In genomic region chr1:20349561-20349960, GRCh38 we compare ENCODE assay signal across 29 cellular contexts. TPM values are rescaled to one million over a fixed set of nuclear protein-coding genes. Genes with fewer than 3 reads are reported as not detected.
"Had no signal": no experiment of that assay in that cellular context is flagged by ENCODE, and none has a peak within 500 bp of the region (broad histone marks: within the 10 kb centered on the region; RNA-seq: fewer than 3 reads in every experiment).

No MANE protein-coding gene starts in this region.

- DNase-seq: colonic mucosa; effector CD8-positive, alpha-beta T cell; endodermal cell; foreskin keratinocyte; head of caudate nucleus; stimulated activated CD4-positive, alpha-beta T cell treated with anti-CD3 and anti-CD28 coated beads, Interleukin-2, amount 100 ng/mL, for 24 hours; stimulated activated CD4-positive, alpha-beta T cell treated with anti-CD3 and anti-CD28 coated beads, Interleukin-4, amount 100 ng/mL, for 24 hours; stimulated activated naive CD8-positive, alpha-beta T cell treated with anti-CD3 and anti-CD28 coated beads, Interleukin-15, Interleukin-2, amounts not matched to agents 100 U/mL and 50 U/mL, for 24 hours; substantia nigra; testis; upper lobe of right lung; uterus had no signal

- H2AFZ ChIP-seq: parathyroid adenoma had no signal

- H3K4me1 ChIP-seq: colonic mucosa, foreskin keratinocyte, parathyroid adenoma, prostate gland, right atrium auricular region, testis, tibial nerve, upper lobe of right lung, uterus had no signal

- H3K79me2 ChIP-seq: parathyroid adenoma had no signal

- ATAC-seq: esophagus mucosa; foreskin keratinocyte; left lobe of liver; natural killer cell treated with Interleukin-12 subunit alpha and Interleukin-12 subunit beta and Interleukin-15 and Interleukin-18, amount 100 ng/mL, for 72 hours; sciatic nerve; stimulated activated effector memory CD8-positive, alpha-beta T cell treated with anti-CD3 and anti-CD28 coated beads, Interleukin-12 subunit alpha, Interleukin-12 subunit beta, amount 100 ng/mL, for 72 hours; stimulated activated naive CD8-positive, alpha-beta T cell treated with anti-CD3 and anti-CD28 coated beads, Interleukin-15, Interleukin-2, amounts not matched to agents 100 U/mL and 50 U/mL, for 24 hours; upper lobe of right lung had no signal

- H3K27me3 ChIP-seq: colonic mucosa, foreskin keratinocyte, right atrium auricular region, testis had no signal

- H3K36me3 ChIP-seq: colonic mucosa, neutrophil, prostate gland, right atrium auricular region, tibial nerve, upper lobe of right lung, uterus had no signal

- H3K9me3 ChIP-seq: colonic mucosa, neutrophil, prostate gland, testis, upper lobe of right lung, uterus had no signal

- H3K4me3 ChIP-seq: colonic mucosa, lung, prostate gland, right atrium auricular region, testis, tibial nerve, upper lobe of right lung, uterus had no signal

- H3K27ac ChIP-seq: colonic mucosa, epithelial cell of prostate, foreskin keratinocyte, neutrophil, parathyroid adenoma, prostate gland, right atrium auricular region, testis, tibial nerve, upper lobe of right lung, uterus had no signal

RNA-seq across cellular contexts. Expression of gene VWA5B1, which starts 58.9 kb away (rescaled TPM):
- total RNA-seq: chondrocyte; esophagus mucosa; fibroblast of lung; foreskin keratinocyte; left lobe of liver; liver; mononuclear cell; natural killer cell treated with Interleukin-12 subunit alpha and Interleukin-12 subunit beta and Interleukin-15 and Interleukin-18, amount 100 ng/mL, for 72 hours; omental fat pad; sciatic nerve; tibial nerve had no signal
